In the genomic region with DNA sequence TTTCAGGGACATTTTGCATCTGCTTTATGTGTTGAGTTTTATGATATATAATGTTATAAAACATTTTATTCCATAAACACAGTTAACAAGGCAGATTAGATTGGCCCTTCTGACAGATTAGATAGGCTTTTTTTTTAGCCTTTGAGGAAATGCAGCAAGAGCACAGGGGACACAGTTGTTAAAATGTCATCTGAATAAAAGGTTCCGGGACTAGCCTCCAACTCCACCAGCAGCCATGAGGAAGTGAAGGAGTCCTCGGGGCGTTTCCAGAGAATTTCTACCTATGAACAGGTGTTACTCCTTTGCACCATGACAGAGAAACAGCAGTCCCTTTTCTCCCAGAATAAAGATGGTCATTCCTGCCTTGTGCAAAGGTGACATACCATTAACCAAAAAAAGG, we compare ENCODE assay signal across 23 cellular contexts.
"Had no signal": no experiment of that assay in that cellular context is flagged by ENCODE, and none has a peak within 500 bp of the region (broad histone marks: within the 10 kb centered on the region; RNA-seq: fewer than 3 reads in every experiment).

No MANE protein-coding gene starts in this region.

- DNase-seq: dorsolateral prefrontal cortex; effector CD4-positive, alpha-beta T cell; hypothalamus; immature natural killer cell; islet precursor cell; kidney glomerular epithelial cell; left ventricle myocardium superior; lower lobe of right lung; naive B cell; sigmoid colon; spleen; stimulated activated CD4-positive, alpha-beta T cell treated with anti-CD3 and anti-CD28 coated beads, Interleukin-4, amount 100 ng/mL, for 4 hours; stimulated activated naive CD8-positive, alpha-beta T cell treated with anti-CD3 and anti-CD28 coated beads, Interleukin-15, Interleukin-2, amounts not matched to agents 100 U/mL and 50 U/mL, for 24 hours; trophoblast cell had no signal

- ATAC-seq: left ventricle myocardium superior; lower lobe of right lung; natural killer cell treated with Interleukin-12 subunit alpha and Interleukin-12 subunit beta and Interleukin-15 and Interleukin-18, amount 100 ng/mL, for 72 hours; stimulated activated memory B cell treated with anti-CD40 and anti-IgM and Interleukin-4, amounts not matched to agents 10 μg/mL and 1 μg/mL and 100 μg/mL, for 72 hours; stimulated activated naive CD8-positive, alpha-beta T cell treated with anti-CD3 and anti-CD28 coated beads, Interleukin-15, Interleukin-2, amounts not matched to agents 100 U/mL and 50 U/mL, for 24 hours had no signal

- H3K36me3 ChIP-seq: lower lobe of right lung, neutrophil, right atrium auricular region, sigmoid colon, spleen, thoracic aorta had no signal

- H3K4me3 Mint-ChIP-seq: immature natural killer cell; naive B cell; natural killer cell treated with Interleukin-12 subunit alpha and Interleukin-12 subunit beta and Interleukin-15 and Interleukin-18, amount 100 ng/mL, for 72 hours; neural crest cell; stimulated activated memory B cell treated with anti-CD40 and anti-IgM and Interleukin-4, amounts not matched to agents 10 μg/mL and 1 μg/mL and 100 μg/mL, for 72 hours had no signal

- H3K9me3 ChIP-seq: lower lobe of right lung, neutrophil, right atrium auricular region, sigmoid colon, spleen, thoracic aorta had no signal

- H3K79me2 ChIP-seq: parathyroid adenoma had no signal

- H3K27me3 ChIP-seq: dorsolateral prefrontal cortex, neutrophil, right atrium auricular region, sigmoid colon, spleen had no signal

- H3K9ac ChIP-seq: parathyroid adenoma had no signal

- H3K4me1 ChIP-seq: lower lobe of right lung, parathyroid adenoma, right atrium auricular region, spleen had no signal

- H3K36me3 Mint-ChIP-seq: immature natural killer cell; naive B cell; natural killer cell treated with Interleukin-12 subunit alpha and Interleukin-12 subunit beta and Interleukin-15 and Interleukin-18, amount 100 ng/mL, for 72 hours; stimulated activated memory B cell treated with anti-CD40 and anti-IgM and Interleukin-4, amounts not matched to agents 10 μg/mL and 1 μg/mL and 100 μg/mL, for 72 hours had no signal

- H2AFZ ChIP-seq: parathyroid adenoma had no signal

- H3K27me3 Mint-ChIP-seq: stimulated activated memory B cell treated with anti-CD40 and anti-IgM and Interleukin-4, amounts not matched to agents 10 μg/mL and 1 μg/mL and 100 μg/mL, for 72 hours had no signal

- H3K4me1 Mint-ChIP-seq: immature natural killer cell, naive B cell had no signal

- FAIRE-seq: frontal cortex had no signal

- H3K27ac ChIP-seq: dorsolateral prefrontal cortex, lower lobe of right lung, neutrophil, parathyroid adenoma, right atrium auricular region, sigmoid colon, spleen, thoracic aorta had no signal

- H3K4me3 ChIP-seq: dorsolateral prefrontal cortex, lower lobe of right lung, right atrium auricular region, sigmoid colon, spleen, thoracic aorta had no signal

- H3K9me3 Mint-ChIP-seq: immature natural killer cell; naive B cell; natural killer cell treated with Interleukin-12 subunit alpha and Interleukin-12 subunit beta and Interleukin-15 and Interleukin-18, amount 100 ng/mL, for 72 hours; stimulated activated memory B cell treated with anti-CD40 and anti-IgM and Interleukin-4, amounts not matched to agents 10 μg/mL and 1 μg/mL and 100 μg/mL, for 72 hours had no signal

- H3K27ac Mint-ChIP-seq: immature natural killer cell; natural killer cell treated with Interleukin-12 subunit alpha and Interleukin-12 subunit beta and Interleukin-15 and Interleukin-18, amount 100 ng/mL, for 72 hours; progenitor cell of endocrine pancreas; stimulated activated memory B cell treated with anti-CD40 and anti-IgM and Interleukin-4, amounts not matched to agents 10 μg/mL and 1 μg/mL and 100 μg/mL, for 72 hours had no signal
